28 cellular contexts compared by ENCODE assay signal in the genomic region with DNA sequence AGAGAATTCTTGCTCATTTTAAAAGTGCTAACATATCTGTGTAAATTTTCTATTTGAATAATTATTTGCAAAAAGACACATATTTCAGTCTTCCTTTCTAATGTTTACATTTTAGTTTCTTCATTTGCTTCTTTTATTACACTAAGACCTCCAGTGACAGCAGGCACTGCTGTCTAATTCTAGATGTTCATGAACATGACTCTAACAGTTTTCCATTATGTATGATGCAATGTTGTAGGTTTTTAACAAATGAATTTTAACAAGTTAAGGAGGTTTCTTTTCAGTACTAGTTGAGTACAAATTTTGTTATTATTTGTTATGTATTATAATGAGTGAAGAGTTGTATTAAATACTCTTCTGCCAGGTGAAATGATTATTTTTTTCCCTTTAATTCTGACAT.
"Had no signal": no experiment of that assay in that cellular context is flagged by ENCODE, and none has a peak within 500 bp of the region (broad histone marks: within the 10 kb centered on the region; RNA-seq: fewer than 3 reads in every experiment).

No MANE protein-coding gene starts in this region.

- DNase-seq: activated CD4-positive, alpha-beta T cell treated with anti-CD3 and anti-CD28 coated beads for 4 hours; activated CD4-positive, alpha-beta T cell treated with anti-CD3 and anti-CD28 coated beads, Interleukin-2, amount 50 U/mL, for 48 hours; activated CD8-positive, alpha-beta memory T cell treated with anti-CD3 and anti-CD28 coated beads for 24 hours; activated effector memory CD4-positive, alpha-beta T cell treated with Interleukin-2 at 50 U/mL for 16 hours; activated naive CD4-positive, alpha-beta T cell treated with Interleukin-2 at 50 U/mL for 16 hours; aorta; cerebellar nuclear complex; dorsolateral prefrontal cortex; effector memory CD4-positive, alpha-beta T cell; left colon; midbrain; naive thymus-derived CD8-positive, alpha-beta T cell; nucleus accumbens; pancreas; retina; stimulated activated CD4-positive, alpha-beta T cell treated with anti-CD3 and anti-CD28 coated beads, Interleukin-15, amount 100 ng/mL, for 24 hours; stimulated activated CD4-positive, alpha-beta T cell treated with anti-CD3 and anti-CD28 coated beads, Interleukin-2, amount 100 ng/mL, for 24 hours; stimulated activated naive CD4-positive, alpha-beta T cell; T-helper 9 cell; tibial artery; upper lobe of right lung had no signal

- H3K27me3 Mint-ChIP-seq: brain had no signal

- ATAC-seq: left colon; naive thymus-derived CD8-positive, alpha-beta T cell; pancreas; upper lobe of right lung had no signal

- FAIRE-seq: frontal cortex, keratinocyte, pancreas, TTC549 had no signal

- H3K36me3 Mint-ChIP-seq: activated naive CD8-positive, alpha-beta T cell had no signal

- H3K9me3 Mint-ChIP-seq: brain; naive thymus-derived CD8-positive, alpha-beta T cell; T-helper 1 cell treated with Interleukin-12 subunit alpha and Interleukin-12 subunit beta and Interleukin-4 antibody, amounts not matched to agents 30 μg/mL and 1 μg/mL, for 36 hours had no signal

- H3K27ac Mint-ChIP-seq: activated naive CD8-positive, alpha-beta T cell; T-helper 1 cell treated with Interleukin-12 subunit alpha and Interleukin-12 subunit beta and Interleukin-4 antibody, amounts not matched to agents 30 μg/mL and 1 μg/mL, for 36 hours had no signal

- H3K4me3 Mint-ChIP-seq: activated naive CD8-positive, alpha-beta T cell; brain; naive thymus-derived CD8-positive, alpha-beta T cell; neural crest cell; T-helper 1 cell treated with Interleukin-12 subunit alpha and Interleukin-12 subunit beta and Interleukin-4 antibody, amounts not matched to agents 30 μg/mL and 1 μg/mL, for 36 hours had no signal
